36 cellular contexts compared by ENCODE assay signal in genomic region chr11:114594703-114595102, GRCh38. TPM values are rescaled to one million over a fixed set of nuclear protein-coding genes. Genes with fewer than 3 reads are reported as not detected.
"Had no signal": no experiment of that assay in that cellular context is flagged by ENCODE, and none has a peak within 500 bp of the region (broad histone marks: within the 10 kb centered on the region; RNA-seq: fewer than 3 reads in every experiment).

No MANE protein-coding gene starts in this region.

- H3K4me1 ChIP-seq: body of pancreas, breast epithelium, SJCRH30 had no signal

- H3K27me3 ChIP-seq: body of pancreas, breast epithelium, MG63, SJCRH30 had no signal

- H3K4me3 Mint-ChIP-seq: activated CD4-positive, alpha-beta T cell treated with anti-CD3 and anti-CD28 coated beads for 36 hours; activated CD4-positive, alpha-beta T cell treated with anti-CD3 and anti-CD28 coated beads, Interleukin-2, amount 10 ng/mL, durations not matched to agents 7 days and 5 days; activated CD8-positive, alpha-beta T cell treated with anti-CD3 and anti-CD28 coated beads, Interleukin-2, amount 10 ng/mL, durations not matched to agents 7 days and 5 days; activated naive CD4-positive, alpha-beta T cell treated with anti-CD3 and anti-CD28 coated beads, Interleukin-2, amount 50 U/mL, for 24 hours; activated naive CD8-positive, alpha-beta T cell treated with anti-CD3 and anti-CD28 coated beads, Interleukin-2, amount 10 ng/mL, durations not matched to agents 7 days and 5 days; activated T-cell treated with anti-CD3 and anti-CD28 coated beads, Interleukin-2, amount 50 U/mL, for 24 hours had no signal

- H3K4me3 ChIP-seq: body of pancreas, breast epithelium, MG63, SJCRH30, SK-N-MC had no signal

- H3K36me3 ChIP-seq: breast epithelium, MG63, SJCRH30 had no signal

- DNase-seq: activated CD4-positive, alpha-beta T cell treated with anti-CD3 and anti-CD28 coated beads for 36 hours; activated CD4-positive, alpha-beta T cell treated with anti-CD3 and anti-CD28 coated beads, Interleukin-2, amount 10 ng/mL, durations not matched to agents 7 days and 5 days; activated CD4-positive, alpha-beta T cell treated with anti-CD3 and anti-CD28 coated beads, Interleukin-2, amount 50 U/mL, for 48 hours; activated CD8-positive, alpha-beta T cell treated with anti-CD3 and anti-CD28 coated beads, Interleukin-2, amount 10 ng/mL, durations not matched to agents 7 days and 5 days; activated gamma-delta T cell; activated naive CD4-positive, alpha-beta T cell treated with Interleukin-2 at 50 U/mL for 16 hours; activated naive CD8-positive, alpha-beta T cell treated with anti-CD3 and anti-CD28 coated beads, Interleukin-2, amount 10 ng/mL, durations not matched to agents 7 days and 5 days; activated T-cell treated with anti-CD3 and anti-CD28 coated beads, Interleukin-2, amount 50 U/mL, for 24 hours; amygdala; body of pancreas; Kasumi-1; KG1; MG63; NCI-H1048; NCI-H1105 treated with DMSO at 0.1 percent for 48 hours; NCI-H1436; NCI-H1694; NCI-H1930; NCI-H2081 treated with DMSO at 0.1 percent for 48 hours; NCI-H2171; NCI-H510A; NCI-H748 treated with DMSO at 0.1 percent for 48 hours; SHP77; SJCRH30; T1000 had no signal

- H3K27ac Mint-ChIP-seq: activated CD4-positive, alpha-beta T cell treated with anti-CD3 and anti-CD28 coated beads for 36 hours; activated CD4-positive, alpha-beta T cell treated with anti-CD3 and anti-CD28 coated beads, Interleukin-2, amount 10 ng/mL, durations not matched to agents 7 days and 5 days; activated CD8-positive, alpha-beta T cell treated with anti-CD3 and anti-CD28 coated beads, Interleukin-2, amount 10 ng/mL, durations not matched to agents 7 days and 5 days; activated naive CD4-positive, alpha-beta T cell treated with anti-CD3 and anti-CD28 coated beads, Interleukin-2, amount 50 U/mL, for 24 hours; activated naive CD8-positive, alpha-beta T cell treated with anti-CD3 and anti-CD28 coated beads, Interleukin-2, amount 10 ng/mL, durations not matched to agents 7 days and 5 days; activated T-cell treated with anti-CD3 and anti-CD28 coated beads, Interleukin-2, amount 50 U/mL, for 24 hours; activated T-helper 2 cell treated with anti-CD3 and anti-CD28 coated beads, Interferon-gamma antibody, Interleukin-2, Interleukin-4, amounts not matched to agents 10 μg/mL and 5 μg/mL and 100 μg/mL, durations not matched to agents 14 hours and 24 hours and 36 hours had no signal

- H3K9me3 Mint-ChIP-seq: activated CD4-positive, alpha-beta T cell treated with anti-CD3 and anti-CD28 coated beads, Interleukin-2, amount 10 ng/mL, durations not matched to agents 7 days and 5 days; activated naive CD4-positive, alpha-beta T cell treated with anti-CD3 and anti-CD28 coated beads, Interleukin-2, amount 50 U/mL, for 24 hours; activated naive CD8-positive, alpha-beta T cell treated with anti-CD3 and anti-CD28 coated beads, Interleukin-2, amount 10 ng/mL, durations not matched to agents 7 days and 5 days; activated T-cell treated with anti-CD3 and anti-CD28 coated beads, Interleukin-2, amount 50 U/mL, for 24 hours; activated T-helper 2 cell treated with anti-CD3 and anti-CD28 coated beads, Interferon-gamma antibody, Interleukin-2, Interleukin-4, amounts not matched to agents 10 μg/mL and 5 μg/mL and 100 μg/mL, durations not matched to agents 14 hours and 24 hours and 36 hours had no signal

- H3K27ac ChIP-seq: body of pancreas, breast epithelium, SJCRH30, SK-N-MC had no signal

- H3K9me3 ChIP-seq: body of pancreas, MG63, SJCRH30 had no signal

- ATAC-seq: activated CD4-positive, alpha-beta T cell treated with anti-CD3 and anti-CD28 coated beads for 36 hours; activated CD8-positive, alpha-beta T cell treated with anti-CD3 and anti-CD28 coated beads, Interleukin-2, amount 10 ng/mL, durations not matched to agents 7 days and 5 days; body of pancreas; Panc1 had no signal

- H3K4me1 Mint-ChIP-seq: activated CD4-positive, alpha-beta T cell treated with anti-CD3 and anti-CD28 coated beads for 36 hours; activated CD4-positive, alpha-beta T cell treated with anti-CD3 and anti-CD28 coated beads, Interleukin-2, amount 10 ng/mL, durations not matched to agents 7 days and 5 days; activated naive CD4-positive, alpha-beta T cell treated with anti-CD3 and anti-CD28 coated beads, Interleukin-2, amount 50 U/mL, for 24 hours; activated naive CD8-positive, alpha-beta T cell treated with anti-CD3 and anti-CD28 coated beads, Interleukin-2, amount 10 ng/mL, durations not matched to agents 7 days and 5 days had no signal

- H3K36me3 Mint-ChIP-seq: activated naive CD4-positive, alpha-beta T cell treated with anti-CD3 and anti-CD28 coated beads, Interleukin-2, amount 50 U/mL, for 24 hours; activated naive CD8-positive, alpha-beta T cell treated with anti-CD3 and anti-CD28 coated beads, Interleukin-2, amount 10 ng/mL, durations not matched to agents 7 days and 5 days had no signal

RNA-seq across cellular contexts. Expression of gene NXPE4, which starts 0.9 kb away (rescaled TPM):
- total RNA-seq: activated CD4-positive, alpha-beta T cell treated with anti-CD3 and anti-CD28 coated beads for 36 hours; activated CD4-positive, alpha-beta T cell treated with anti-CD3 and anti-CD28 coated beads, Interleukin-2, amount 10 ng/mL, durations not matched to agents 7 days and 5 days; activated CD8-positive, alpha-beta T cell treated with anti-CD3 and anti-CD28 coated beads, Interleukin-2, amount 10 ng/mL, durations not matched to agents 7 days and 5 days; activated naive CD8-positive, alpha-beta T cell treated with anti-CD3 and anti-CD28 coated beads, Interleukin-2, amount 10 ng/mL, durations not matched to agents 7 days and 5 days; activated T-helper 2 cell treated with anti-CD3 and anti-CD28 coated beads, Interferon-gamma antibody, Interleukin-2, Interleukin-4, amounts not matched to agents 10 μg/mL and 5 μg/mL and 100 μg/mL, durations not matched to agents 14 hours and 24 hours and 36 hours; astrocyte; body of pancreas; cardiac septum; RPMI7951; SJCRH30; T-helper 1 cell treated with Interleukin-12 subunit alpha and Interleukin-12 subunit beta and Interleukin-4 antibody, amounts not matched to agents 30 ng/mL and 1 ng/mL, for 36 hours; T-helper 2 cell treated with Interferon-gamma antibody and Interleukin-4, amounts not matched to agents 100 ng/mL and 5 ng/mL, for 36 hours had no signal

RNA-seq across cellular contexts. Expression of gene NXPE1, which starts 35.0 kb away (rescaled TPM):
- total RNA-seq: activated CD4-positive, alpha-beta T cell treated with anti-CD3 and anti-CD28 coated beads for 36 hours; activated CD4-positive, alpha-beta T cell treated with anti-CD3 and anti-CD28 coated beads, Interleukin-2, amount 10 ng/mL, durations not matched to agents 7 days and 5 days; activated CD8-positive, alpha-beta T cell treated with anti-CD3 and anti-CD28 coated beads, Interleukin-2, amount 10 ng/mL, durations not matched to agents 7 days and 5 days; activated naive CD8-positive, alpha-beta T cell treated with anti-CD3 and anti-CD28 coated beads, Interleukin-2, amount 10 ng/mL, durations not matched to agents 7 days and 5 days; activated T-helper 2 cell treated with anti-CD3 and anti-CD28 coated beads, Interferon-gamma antibody, Interleukin-2, Interleukin-4, amounts not matched to agents 10 μg/mL and 5 μg/mL and 100 μg/mL, durations not matched to agents 14 hours and 24 hours and 36 hours; astrocyte; body of pancreas; RPMI7951; SJCRH30; T-helper 1 cell treated with Interleukin-12 subunit alpha and Interleukin-12 subunit beta and Interleukin-4 antibody, amounts not matched to agents 30 ng/mL and 1 ng/mL, for 36 hours; T-helper 2 cell treated with Interferon-gamma antibody and Interleukin-4, amounts not matched to agents 100 ng/mL and 5 ng/mL, for 36 hours had no signal
- polyA plus RNA-seq: adipose tissue had no signal
